In genomic region chr19:20661150-20661819, GRCh38 we compare ENCODE assay signal across 8 cellular contexts. TPM values are rescaled to one million over a fixed set of nuclear protein-coding genes. Genes with fewer than 3 reads are reported as not detected.
DNase-seq lines count a peak whose midpoint lies in the region; ATAC-seq and TF ChIP-seq lines count a peak whose summit lies in the region.

Gene ZNF626, minus strand, starts transcription at chr19:20661571. Its CDS starts 125 bp downstream, at chr19:20661446.

- ATAC-seq in GM18519 (IDR thresholded peaks at IDR 0.05; ENCODE audit: low FRiP score, unreplicated experiment) (peak; percentile 85), HG03159 (IDR thresholded peaks at IDR 0.05; ENCODE audit: unreplicated experiment) (peak; percentile 90), gastroesophageal sphincter (peak; percentile 99)
- ATAC-seq in stimulated activated naive CD8-positive, alpha-beta T cell treated with anti-CD3 and anti-CD28 coated beads, Interleukin-15, Interleukin-2, amounts not matched to agents 100 U/mL and 50 U/mL, for 24 hours: peak; percentile 99

- H3K27me3 Mint-ChIP-seq in activated naive CD4-positive, alpha-beta T cell treated with anti-CD3 and anti-CD28 coated beads, Interleukin-2, amount 10 ng/mL, durations not matched to agents 7 days and 5 days: no peaks in the 10 kb centered on the region
- H3K27me3 Mint-ChIP-seq in neural progenitor cell (ENCODE audit: insufficient read depth, low read depth): peaks cover 17% of the 10 kb centered on the region

- H3K4me3 ChIP-seq in gastroesophageal sphincter (peak within 1 kb of the TSS; percentile 50 to 69), neural progenitor cell (peak within 1 kb of the TSS; percentile 77)

- H3K4me1 ChIP-seq in gastroesophageal sphincter (peaks cover 0 to 42% (median 8%) of the 10 kb centered on the region in 3 donors), neural progenitor cell (peaks cover 27% of the 10 kb centered on the region)

- peak within 1 kb of the TSS; percentile 81 for H2AFZ ChIP-seq in neural progenitor cell (replicated peaks)

- peaks cover 0 to 23% of the 10 kb centered on the region in 2 donors for H3K36me3 ChIP-seq in gastroesophageal sphincter
- peaks cover 16% of the 10 kb centered on the region for H3K36me3 ChIP-seq in neural progenitor cell

- peak within 1 kb of the TSS; percentile 95 for H3K27ac Mint-ChIP-seq in activated naive CD4-positive, alpha-beta T cell treated with anti-CD3 and anti-CD28 coated beads, Interleukin-2, amount 10 ng/mL, durations not matched to agents 7 days and 5 days
- H3K27ac Mint-ChIP-seq in neural progenitor cell: peak within 1 kb of the TSS; percentile 81

- peak within 1 kb of the TSS; percentile 97 for H3K9ac ChIP-seq in neural progenitor cell

- H3K36me3 Mint-ChIP-seq in activated naive CD4-positive, alpha-beta T cell treated with anti-CD3 and anti-CD28 coated beads, Interleukin-2, amount 10 ng/mL, durations not matched to agents 7 days and 5 days: peaks cover 57% of the 10 kb centered on the region
- H3K36me3 Mint-ChIP-seq in neural progenitor cell: peaks cover 31% of the 10 kb centered on the region

- peak in 1 of 2 donors; percentile 49 for TF ChIP-seq POLR2A in gastroesophageal sphincter (IDR thresholded peaks at IDR 0.05)

- H3K27ac ChIP-seq in RWPE1 (peak within 1 kb of the TSS; percentile 61), gastroesophageal sphincter (peak within 1 kb of the TSS; percentile 27 to 90 (median 89)), neural progenitor cell (peak within 1 kb of the TSS; percentile 98)

- H4K20me1 ChIP-seq in neural progenitor cell (ENCODE audit: low read depth): peaks cover 16% of the 10 kb centered on the region

- peaks cover 50% of the 10 kb centered on the region for H3K79me2 ChIP-seq in neural progenitor cell (ENCODE audit: low read depth)

- DNase-seq in RWPE1 (ENCODE audit: low spot score): peak; percentile 77
- peak; percentile 95 for DNase-seq in activated naive CD4-positive, alpha-beta T cell treated with anti-CD3 and anti-CD28 coated beads, Interleukin-2, amount 10 ng/mL, durations not matched to agents 7 days and 5 days
- peak; percentile 99 for DNase-seq in neural progenitor cell (ENCODE audit: low spot score)
- peak; percentile 89 for DNase-seq in stimulated activated naive CD8-positive, alpha-beta T cell treated with anti-CD3 and anti-CD28 coated beads, Interleukin-15, Interleukin-2, amounts not matched to agents 100 U/mL and 50 U/mL, for 24 hours
- DNase-seq in NCI-H446 treated with DMSO at 0.1 percent for 48 hours (lab: John Stamatoyannopoulos, UW): no peak

- H3K4me2 ChIP-seq in neural progenitor cell: peak within 1 kb of the TSS; percentile 84

- H3K4me1 Mint-ChIP-seq in activated naive CD4-positive, alpha-beta T cell treated with anti-CD3 and anti-CD28 coated beads, Interleukin-2, amount 10 ng/mL, durations not matched to agents 7 days and 5 days: peaks cover 27% of the 10 kb centered on the region
- H3K4me1 Mint-ChIP-seq in neural progenitor cell: no peaks in the 10 kb centered on the region

- H3K4me3 Mint-ChIP-seq in activated naive CD4-positive, alpha-beta T cell treated with anti-CD3 and anti-CD28 coated beads, Interleukin-2, amount 10 ng/mL, durations not matched to agents 7 days and 5 days: peak within 1 kb of the TSS; percentile 91
- peak within 1 kb of the TSS; percentile 95 for H3K4me3 Mint-ChIP-seq in neural progenitor cell

- 0% methylated on average over 6 of the region's 25 CpGs; no CpG with 5 or more reads in 1 of the 2 donors for WGBS in gastroesophageal sphincter (ENCODE audit: low coverage in 1 of 2), 2 donors

- CTCF ChIA-PET in RWPE1 (lab: Yijun Ruan, JAX): no interaction called here
- CTCF ChIA-PET in activated naive CD4-positive, alpha-beta T cell treated with anti-CD3 and anti-CD28 coated beads, Interleukin-2, amount 10 ng/mL, durations not matched to agents 7 days and 5 days (lab: Charles Lee): no interaction called here

- no peak for TF ChIP-seq CTCF in RWPE1 (conservative IDR thresholded peaks at IDR 0.05; ENCODE audit: low read depth)
- TF ChIP-seq CTCF in gastroesophageal sphincter (IDR thresholded peaks at IDR 0.05): no peak
- TF ChIP-seq CTCF in neural progenitor cell (IDR thresholded peaks at IDR 0.05): no peak

- peaks cover 47% of the 10 kb centered on the region for H3K9me3 Mint-ChIP-seq in activated naive CD4-positive, alpha-beta T cell treated with anti-CD3 and anti-CD28 coated beads, Interleukin-2, amount 10 ng/mL, durations not matched to agents 7 days and 5 days
- peaks cover 80% of the 10 kb centered on the region for H3K9me3 Mint-ChIP-seq in neural progenitor cell

- no peaks in the 10 kb centered on the region for H3K9me3 ChIP-seq in gastroesophageal sphincter
- H3K9me3 ChIP-seq in neural progenitor cell (ENCODE audit: low read depth): peaks cover 3% of the 10 kb centered on the region

- POLR2A ChIA-PET in RWPE1 (lab: Yijun Ruan, JAX; ENCODE audit: low non-redundant PET): no interaction called here

- peaks cover 7% of the 10 kb centered on the region for H3F3A ChIP-seq in neural progenitor cell (ENCODE audit: low read depth)

- no peak for TF ChIP-seq EP300 in gastroesophageal sphincter (IDR thresholded peaks at IDR 0.05)

- H3K27me3 ChIP-seq in gastroesophageal sphincter (no peaks in the 10 kb centered on the region), neural progenitor cell (no peaks in the 10 kb centered on the region)

RNA-seq across cellular contexts. Expression of gene ZNF626, which starts in this region (rescaled TPM):
- total RNA-seq in gastroesophageal sphincter (10 to 100 TPM; 13.3 to 27.1 (median 14.6) TPM), neural progenitor cell (ENCODE audit: low replicate concordance) (26.7 and 60.5 TPM in 2 replicates)
